ENCODE assay signal across 1 cellular context in the genomic region with DNA sequence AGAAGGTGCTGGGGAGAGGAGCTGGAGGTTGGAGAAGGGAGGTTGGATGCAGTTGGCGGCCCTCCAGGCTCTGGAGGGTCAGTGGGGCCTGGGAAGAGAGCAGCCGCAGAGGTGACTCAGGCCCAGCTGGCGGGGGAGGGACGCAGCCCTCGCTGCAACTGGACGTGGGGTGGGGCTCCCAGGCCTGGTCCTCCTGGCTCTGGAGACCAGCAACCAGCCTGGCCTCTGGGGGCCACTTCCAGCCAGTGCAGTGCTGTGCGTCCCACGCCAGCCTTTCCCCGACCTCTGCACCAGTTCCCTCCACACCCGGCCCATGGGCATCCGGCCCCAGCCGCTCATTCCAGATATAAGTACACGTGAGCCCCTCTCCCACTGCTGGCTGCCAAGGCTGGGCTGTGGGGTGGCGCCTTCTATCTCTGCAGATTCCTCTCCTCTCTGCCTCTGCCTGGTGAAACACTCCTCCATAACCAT.
A peak's percentile ranks its signal among the peaks of the same experiment; 100 is the strongest.
TF ChIP-seq lines count a peak whose summit lies in the region.

No MANE protein-coding gene starts in this region.

TF ChIP-seq in IMR-90, 13 proteins besides CTCF, POLR2A, EP300 and RAD21 (continued from another document):
- TF ChIP-seq, protein P1, sequence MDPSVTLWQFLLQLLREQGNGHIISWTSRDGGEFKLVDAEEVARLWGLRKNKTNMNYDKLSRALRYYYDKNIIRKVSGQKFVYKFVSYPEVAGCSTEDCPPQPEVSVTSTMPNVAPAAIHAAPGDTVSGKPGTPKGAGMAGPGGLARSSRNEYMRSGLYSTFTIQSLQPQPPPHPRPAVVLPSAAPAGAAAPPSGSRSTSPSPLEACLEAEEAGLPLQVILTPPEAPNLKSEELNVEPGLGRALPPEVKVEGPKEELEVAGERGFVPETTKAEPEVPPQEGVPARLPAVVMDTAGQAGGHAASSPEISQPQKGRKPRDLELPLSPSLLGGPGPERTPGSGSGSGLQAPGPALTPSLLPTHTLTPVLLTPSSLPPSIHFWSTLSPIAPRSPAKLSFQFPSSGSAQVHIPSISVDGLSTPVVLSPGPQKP (IDR thresholded peaks at IDR 0.05; ENCODE audit: borderline replicate concordance, low read depth, low read length): no peak
- TF ChIP-seq SMC3 (IDR thresholded peaks at IDR 0.05; ENCODE audit: low read depth, low read length) (peak; percentile 30; the same call in 1 of the 2 replicates), NFE2L2 (IDR thresholded peaks at IDR 0.05; ENCODE audit: low read depth, low read length) (peak; percentile 48; the same call in 1 of the 2 replicates), MXI1 (IDR thresholded peaks at IDR 0.05; ENCODE audit: borderline replicate concordance, low read depth, low read length) (no peak), BHLHE40 (IDR thresholded peaks at IDR 0.05; ENCODE audit: low read depth, low read length) (peak; percentile 26; the same call in 1 of the 2 replicates), FOS (IDR thresholded peaks at IDR 0.05; ENCODE audit: low read depth, low read length) (peak; percentile 92), MAZ (IDR thresholded peaks at IDR 0.05; ENCODE audit: borderline replicate concordance, low read depth, low read length) (peak; percentile 89), CHD1 (IDR thresholded peaks at IDR 0.05; ENCODE audit: low read depth, low read length) (no peak), CEBPB (IDR thresholded peaks at IDR 0.05; ENCODE audit: low read depth, low read length) (0 out of 2 replicates have a peak, but pooled peaks have one; percentile 5), MAFK (IDR thresholded peaks at IDR 0.05; ENCODE audit: low read depth, low read length) (no peak)
- TF ChIP-seq, protein P2, sequence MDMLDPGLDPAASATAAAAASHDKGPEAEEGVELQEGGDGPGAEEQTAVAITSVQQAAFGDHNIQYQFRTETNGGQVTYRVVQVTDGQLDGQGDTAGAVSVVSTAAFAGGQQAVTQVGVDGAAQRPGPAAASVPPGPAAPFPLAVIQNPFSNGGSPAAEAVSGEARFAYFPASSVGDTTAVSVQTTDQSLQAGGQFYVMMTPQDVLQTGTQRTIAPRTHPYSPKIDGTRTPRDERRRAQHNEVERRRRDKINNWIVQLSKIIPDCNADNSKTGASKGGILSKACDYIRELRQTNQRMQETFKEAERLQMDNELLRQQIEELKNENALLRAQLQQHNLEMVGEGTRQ (IDR thresholded peaks at IDR 0.05; ENCODE audit: low read depth, low read length): no peak
TF ChIP-seq in IMR-90: peak in this region for 7.
